In the genomic region with DNA sequence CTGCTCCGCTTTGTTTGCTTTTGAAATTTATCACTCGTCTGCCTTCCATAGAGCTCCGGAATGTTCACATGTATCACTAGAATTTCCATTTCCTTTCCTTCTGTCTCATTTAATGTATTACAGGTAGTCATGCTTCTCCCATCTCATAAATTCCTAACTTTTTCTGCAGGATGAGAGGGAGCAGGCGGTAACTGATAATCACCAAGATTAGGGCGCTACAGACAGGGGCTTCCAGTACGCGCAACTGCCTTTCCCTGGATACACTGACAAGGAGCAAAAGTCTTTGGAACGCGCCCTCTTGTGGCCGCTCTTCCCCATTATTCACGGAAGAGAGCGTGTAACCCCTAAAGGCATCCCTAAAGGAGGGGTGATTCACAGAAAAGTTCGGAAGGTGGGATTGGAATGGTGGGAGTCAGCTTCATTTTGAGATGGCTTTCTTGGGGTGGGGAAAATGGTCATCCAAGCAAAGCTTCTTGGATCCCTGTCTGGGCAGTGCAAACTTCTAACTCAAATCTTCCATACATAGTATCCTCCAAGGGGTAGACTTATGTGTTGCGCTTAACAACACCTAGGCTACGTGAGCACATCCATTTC, we compare ENCODE assay signal across 8 cellular contexts. TPM values are rescaled to one million over a fixed set of nuclear protein-coding genes. Genes with fewer than 3 reads are reported as not detected.
A peak's percentile ranks its signal among the peaks of the same experiment; 100 is the strongest.
DNase-seq lines count a peak whose midpoint lies in the region; ATAC-seq and TF ChIP-seq lines count a peak whose summit lies in the region.

No MANE protein-coding gene starts in this region.

- H3K27me3 ChIP-seq in body of pancreas (no peaks in the 10 kb centered on the region), iPS DF 6.9 (ENCODE audit: control insufficient read depth, insufficient read depth, low read length) (no peaks in the 10 kb centered on the region), gastrocnemius medialis (peaks cover 3 to 9% (median 7%) of the 10 kb centered on the region in 3 donors)

- no peak for TF ChIP-seq POLR2A in body of pancreas (IDR thresholded peaks at IDR 0.05)
- TF ChIP-seq POLR2A in gastrocnemius medialis (IDR thresholded peaks at IDR 0.05): no peak

- H3K4me3 ChIP-seq in body of pancreas (no peak overlapping the region), iPS DF 6.9 (ENCODE audit: low read length) (no peak overlapping the region), gastrocnemius medialis (peak overlapping the region in 3 of 4 donors; percentile 4 to 33 (median 33))

- ATAC-seq in GM21526 (IDR thresholded peaks at IDR 0.05; ENCODE audit: low FRiP score, unreplicated experiment) (peak; percentile 68), body of pancreas (peak; percentile 75), gastrocnemius medialis (peak; percentile 50 to 62), HG03442 (IDR thresholded peaks at IDR 0.05; ENCODE audit: unreplicated experiment) (no peak), GM21447 (IDR thresholded peaks at IDR 0.05; ENCODE audit: unreplicated experiment) (no peak)

- peak; percentile 51 to 71 (median 60) for TF ChIP-seq CTCF in body of pancreas (IDR thresholded peaks at IDR 0.05)
- peak; percentile 9 to 51 (median 35) for TF ChIP-seq CTCF in gastrocnemius medialis (IDR thresholded peaks at IDR 0.05 in 4 of 5, conservative IDR thresholded peaks at IDR 0.05 in 1 of 5)

- in situ Hi-C loops in gastrocnemius medialis (cut with MboI; ENCODE audit: low sequenced_read_pairs in 4 of 4): loop anchor here in 1 of 4 donors (25.0 kb wide), 1 partner anchor 1359 kb away; no protein-coding TSS in a partner anchor

- intact Hi-C loops in body of pancreas (cut with DNase I): no loop called here
- intact Hi-C loops in gastrocnemius medialis (cut with DNase I; ENCODE audit: low total_unique reads): no loop called here

- H3K9me3 ChIP-seq in body of pancreas: no peaks in the 10 kb centered on the region
- H3K9me3 ChIP-seq in iPS DF 6.9 (ENCODE audit: control insufficient read depth, insufficient read depth, low read length): no peaks in the 10 kb centered on the region
- H3K9me3 ChIP-seq in gastrocnemius medialis: no peaks in the 10 kb centered on the region

- 9 to 15% methylated on average over 15 of the region's 15 CpGs for WGBS in body of pancreas, 2 donors
- no CpG with 5 or more reads among the region's 15 CpGs for WGBS in iPS DF 6.9 (ENCODE audit: insufficient coverage, insufficient read length)

- no peak overlapping the region for H3K27ac ChIP-seq in body of pancreas
- no peak overlapping the region for H3K27ac ChIP-seq in iPS DF 6.9 (ENCODE audit: low read length)
- H3K27ac ChIP-seq in gastrocnemius medialis: peak overlapping the region; percentile 57 to 69 (median 62)

- H3K36me3 ChIP-seq in body of pancreas (replicated peaks in 1 of 2; ENCODE audit: insufficient read depth in 1 of 2, low read depth in 2 of 2) (no peaks in the 10 kb centered on the region), iPS DF 6.9 (ENCODE audit: control insufficient read depth, insufficient read depth, low read length) (no peaks in the 10 kb centered on the region), gastrocnemius medialis (no peaks in the 10 kb centered on the region)

- DNase-seq in COLO829 (ENCODE audit: low spot score) (peak; percentile 76), NCI-H460 (ENCODE audit: extremely low read depth, low read depth) (peak; percentile 88), body of pancreas (peak; percentile 60 to 78 (median 68)), iPS DF 6.9 (ENCODE audit: low read depth, low spot score) (peak; percentile 85), gastrocnemius medialis (peak; percentile 42 to 45)

- H3K4me1 ChIP-seq in body of pancreas (peaks cover 16% of the 10 kb centered on the region), iPS DF 6.9 (ENCODE audit: control insufficient read depth, insufficient read depth, low read length) (peaks cover 3% of the 10 kb centered on the region; the same call in 1 of the 2 replicates), gastrocnemius medialis (peaks cover 0 to 6% of the 10 kb centered on the region in 2 donors)

RNA-seq across cellular contexts. Expression of gene INHBA, which starts 6.5 kb away (rescaled TPM):
- 2.7 and 3.1 TPM in 2 replicates for total RNA-seq in NCI-H460 (2014; rRNA removed; shearing (Covaris generic))
- 0.07 and 1.6 TPM in 2 replicates for polyA plus RNA-seq in NCI-H460 (2014; cell fraction: nucleus; rRNA removed)
- total RNA-seq in body of pancreas: under 1 TPM in 1 of 2 donors, not detected in 1; 0.52 TPM
- total RNA-seq in gastrocnemius medialis: under 1 TPM; 0.05 to 0.62 (median 0.41) TPM

Comparison
In these comparisons a context has a peak if more than half of its experiments do, and no peak if none do; other contexts are left out.
1. ATAC-seq: peak in GM21526 (single experiment), body of pancreas (single experiment) and gastrocnemius medialis (2 of 2); none in HG03442 (single experiment) and GM21447 (single experiment).
2. H3K27ac ChIP-seq: peak in gastrocnemius medialis (4 of 4); none in body of pancreas (0 of 4) and iPS DF 6.9 (single experiment).
3. H3K4me3 ChIP-seq: peak in gastrocnemius medialis (3 of 4); none in body of pancreas (0 of 2) and iPS DF 6.9 (single experiment).
4. Peak in every context shown above with its lines, with median percentiles within 50 percentile points of each other: DNase-seq.